17 cellular contexts compared by ENCODE assay signal in genomic region chr14:92719421-92719820, GRCh38. TPM values are rescaled to one million over a fixed set of nuclear protein-coding genes. Genes with fewer than 3 reads are reported as not detected.
DNase-seq lines count a peak whose midpoint lies in the region; FAIRE-seq and TF ChIP-seq lines count a peak whose summit lies in the region.
"Had no signal": no experiment of that assay in that cellular context is flagged by ENCODE, and none has a peak within 500 bp of the region (broad histone marks: within the 10 kb centered on the region; RNA-seq: fewer than 3 reads in every experiment).

No MANE protein-coding gene starts in this region.

- no peak for TF ChIP-seq POLR2A in H54 (IDR thresholded peaks at IDR 0.05; ENCODE audit: low read depth, low read length)

- intact Hi-C loops in dorsolateral prefrontal cortex (cut with DNase I): no loop called here

- H3K27ac ChIP-seq in C4-2B: peak overlapping the region; percentile 66; the same call in 1 of the 2 replicates
- peak overlapping the region in 39 of 59 donors; percentile 1 to 84 (median 51) for H3K27ac ChIP-seq in dorsolateral prefrontal cortex
- H3K27ac ChIP-seq: psoas muscle, SK-N-MC had no signal

- CTCF ChIA-PET in activated CD4-positive, alpha-beta memory T cell treated with anti-CD3 and anti-CD28 coated beads, Interleukin-2, amount 10 ng/mL, durations not matched to agents 7 days and 5 days (lab: Charles Lee): no interaction called here

- peaks cover 9% of the 10 kb centered on the region for H3K27me3 Mint-ChIP-seq in activated CD4-positive, alpha-beta memory T cell treated with anti-CD3 and anti-CD28 coated beads, Interleukin-2, amount 10 ng/mL, durations not matched to agents 7 days and 5 days

- H3K27ac Mint-ChIP-seq in activated CD4-positive, alpha-beta memory T cell treated with anti-CD3 and anti-CD28 coated beads, Interleukin-2, amount 10 ng/mL, durations not matched to agents 7 days and 5 days: no peak overlapping the region

- H3K4me3 ChIP-seq in dorsolateral prefrontal cortex: no peak overlapping the region
- H3K4me3 ChIP-seq: psoas muscle, SK-N-MC had no signal

- H3K27me3 ChIP-seq in dorsolateral prefrontal cortex: no peaks in the 10 kb centered on the region

- H3K4me3 Mint-ChIP-seq in activated CD4-positive, alpha-beta memory T cell treated with anti-CD3 and anti-CD28 coated beads, Interleukin-2, amount 10 ng/mL, durations not matched to agents 7 days and 5 days: no peak overlapping the region

- POLR2A ChIA-PET in activated CD4-positive, alpha-beta memory T cell treated with anti-CD3 and anti-CD28 coated beads, Interleukin-2, amount 10 ng/mL, durations not matched to agents 7 days and 5 days (lab: Charles Lee): no interaction called here

- DNase-seq in dorsolateral prefrontal cortex: no peak
- DNase-seq in iris pigment epithelial cell (ENCODE audit: low read depth): peak; percentile 28
- DNase-seq in superior temporal gyrus (ENCODE audit: extremely low spot score): peak; percentile 27
- DNase-seq in activated CD4-positive, alpha-beta memory T cell treated with anti-CD3 and anti-CD28 coated beads, Interleukin-2, amount 10 ng/mL, durations not matched to agents 7 days and 5 days: no peak
- no peak for DNase-seq in activated T-cell treated with anti-CD3 and anti-CD28 coated beads for 4 hours
- no peak for DNase-seq in GM19240 (ENCODE audit: insufficient read length, low spot score)
- DNase-seq in H54 (ENCODE audit: insufficient read length, low spot score): no peak
- DNase-seq: activated effector memory CD4-positive, alpha-beta T cell treated with Interleukin-2 at 50 U/mL for 16 hours; C1 segment of cervical spinal cord; effector memory CD4-positive, alpha-beta T cell; kidney; NCI-H146; NCI-H446 treated with DMSO at 0.1 percent for 48 hours; psoas muscle; stimulated activated CD4-positive, alpha-beta T cell treated with anti-CD3 and anti-CD28 coated beads, Interleukin-2, amount 100 ng/mL, for 24 hours had no signal

- TF ChIP-seq CTCF in C4-2B (conservative IDR thresholded peaks at IDR 0.05) (no peak), dorsolateral prefrontal cortex (IDR thresholded peaks at IDR 0.05 in 54 of 56, conservative IDR thresholded peaks at IDR 0.05 in 2 of 56; ENCODE audit: low read depth in 1 of 56, partially characterized antibody in 56 of 56) (no peak)

- peaks cover 9% of the 10 kb centered on the region for H3K4me1 Mint-ChIP-seq in activated CD4-positive, alpha-beta memory T cell treated with anti-CD3 and anti-CD28 coated beads, Interleukin-2, amount 10 ng/mL, durations not matched to agents 7 days and 5 days

- no peaks in the 10 kb centered on the region for H3K9me3 Mint-ChIP-seq in activated CD4-positive, alpha-beta memory T cell treated with anti-CD3 and anti-CD28 coated beads, Interleukin-2, amount 10 ng/mL, durations not matched to agents 7 days and 5 days

- no peak for FAIRE-seq in H54 (lab: Jason Lieb, UNC)
- FAIRE-seq: kidney had no signal

- no peaks in the 10 kb centered on the region for H3K36me3 Mint-ChIP-seq in activated CD4-positive, alpha-beta memory T cell treated with anti-CD3 and anti-CD28 coated beads, Interleukin-2, amount 10 ng/mL, durations not matched to agents 7 days and 5 days (ENCODE audit: low read depth)

RNA-seq across cellular contexts. Expression of gene LGMN, which starts 29.0 kb away (rescaled TPM):
- 10 to 100 TPM; 34.8 to 93.8 (median 64.1) TPM for total RNA-seq in dorsolateral prefrontal cortex
- 1 to 10 TPM; 5.3 to 5.9 TPM for total RNA-seq in activated CD4-positive, alpha-beta memory T cell treated with anti-CD3 and anti-CD28 coated beads, Interleukin-2, amount 10 ng/mL, durations not matched to agents 7 days and 5 days

Comparison
In these comparisons a context has a peak if more than half of its experiments do, and no peak if none do; other contexts are left out.
1. DNase-seq: peak in iris pigment epithelial cell (single experiment) and superior temporal gyrus (single experiment); none in dorsolateral prefrontal cortex (0 of 10), activated CD4-positive, alpha-beta memory T cell treated with anti-CD3 and anti-CD28 coated beads, Interleukin-2, amount 10 ng/mL, durations not matched to agents 7 days and 5 days (single experiment), activated T-cell treated with anti-CD3 and anti-CD28 coated beads for 4 hours (single experiment), GM19240 (single experiment) and H54 (single experiment).
2. RNA of gene LGMN, which starts 29.0 kb away (total RNA-seq): 34.8 to 93.8 TPM in dorsolateral prefrontal cortex; 5.3 to 5.9 TPM in activated CD4-positive, alpha-beta memory T cell treated with anti-CD3 and anti-CD28 coated beads, Interleukin-2, amount 10 ng/mL, durations not matched to agents 7 days and 5 days; every median in the first group is over 4 times any median in the second.